Comparison of ENCODE assay signal across 1 cellular context in genomic region chr6:4187480-4187879, GRCh38.
TF ChIP-seq lines count a peak whose summit lies in the region.

No MANE protein-coding gene starts in this region.

TF ChIP-seq in H1, 55 proteins besides CTCF, POLR2A, EP300 and RAD21:
- TF ChIP-seq KDM5A (IDR thresholded peaks at IDR 0.05; ENCODE audit: low read length) (no peak), SP1 (IDR thresholded peaks at IDR 0.05; ENCODE audit: low read depth, low read length) (no peak), CEBPB (IDR thresholded peaks at IDR 0.05; ENCODE audit: low read depth, low read length) (no peak), GTF2F1 (IDR thresholded peaks at IDR 0.05; ENCODE audit: borderline replicate concordance, low read depth, low read length) (no peak), JUND (IDR thresholded peaks at IDR 0.05; ENCODE audit: low read length) (no peak), MAFK (IDR thresholded peaks at IDR 0.05; ENCODE audit: low read depth, low read length) (no peak), SAP30 (IDR thresholded peaks at IDR 0.05; ENCODE audit: insufficient read depth, insufficient replicate concordance, low read length) (no peak), CBX8 (IDR thresholded peaks at IDR 0.05; ENCODE audit: borderline replicate concordance, low read depth, low read length) (no peak), RBBP5 (IDR thresholded peaks at IDR 0.05; ENCODE audit: borderline replicate concordance, low read depth, low read length) (no peak), ZNF274 (IDR thresholded peaks at IDR 0.05; ENCODE audit: borderline replicate concordance, extremely low read depth, low read length) (no peak), KDM1A (IDR thresholded peaks at IDR 0.05; ENCODE audit: borderline replicate concordance, low read length) (no peak), BACH1 (IDR thresholded peaks at IDR 0.05; ENCODE audit: low read length) (no peak), EGR1 (IDR thresholded peaks at IDR 0.05; ENCODE audit: borderline replicate concordance, low read depth, low read length) (no peak), HDAC2 (IDR thresholded peaks at IDR 0.05; ENCODE audit: borderline replicate concordance in 1 of 2, low read depth in 2 of 2, low read length in 2 of 2) (no peak), SIN3A (conservative IDR thresholded peaks at IDR 0.05 in 1 of 2, IDR thresholded peaks at IDR 0.05 in 1 of 2; ENCODE audit: low read depth in 1 of 2, low read length in 2 of 2) (no peak), CBX5 (IDR thresholded peaks at IDR 0.05; ENCODE audit: low read depth, low read length) (no peak)
- TF ChIP-seq, protein P1, sequence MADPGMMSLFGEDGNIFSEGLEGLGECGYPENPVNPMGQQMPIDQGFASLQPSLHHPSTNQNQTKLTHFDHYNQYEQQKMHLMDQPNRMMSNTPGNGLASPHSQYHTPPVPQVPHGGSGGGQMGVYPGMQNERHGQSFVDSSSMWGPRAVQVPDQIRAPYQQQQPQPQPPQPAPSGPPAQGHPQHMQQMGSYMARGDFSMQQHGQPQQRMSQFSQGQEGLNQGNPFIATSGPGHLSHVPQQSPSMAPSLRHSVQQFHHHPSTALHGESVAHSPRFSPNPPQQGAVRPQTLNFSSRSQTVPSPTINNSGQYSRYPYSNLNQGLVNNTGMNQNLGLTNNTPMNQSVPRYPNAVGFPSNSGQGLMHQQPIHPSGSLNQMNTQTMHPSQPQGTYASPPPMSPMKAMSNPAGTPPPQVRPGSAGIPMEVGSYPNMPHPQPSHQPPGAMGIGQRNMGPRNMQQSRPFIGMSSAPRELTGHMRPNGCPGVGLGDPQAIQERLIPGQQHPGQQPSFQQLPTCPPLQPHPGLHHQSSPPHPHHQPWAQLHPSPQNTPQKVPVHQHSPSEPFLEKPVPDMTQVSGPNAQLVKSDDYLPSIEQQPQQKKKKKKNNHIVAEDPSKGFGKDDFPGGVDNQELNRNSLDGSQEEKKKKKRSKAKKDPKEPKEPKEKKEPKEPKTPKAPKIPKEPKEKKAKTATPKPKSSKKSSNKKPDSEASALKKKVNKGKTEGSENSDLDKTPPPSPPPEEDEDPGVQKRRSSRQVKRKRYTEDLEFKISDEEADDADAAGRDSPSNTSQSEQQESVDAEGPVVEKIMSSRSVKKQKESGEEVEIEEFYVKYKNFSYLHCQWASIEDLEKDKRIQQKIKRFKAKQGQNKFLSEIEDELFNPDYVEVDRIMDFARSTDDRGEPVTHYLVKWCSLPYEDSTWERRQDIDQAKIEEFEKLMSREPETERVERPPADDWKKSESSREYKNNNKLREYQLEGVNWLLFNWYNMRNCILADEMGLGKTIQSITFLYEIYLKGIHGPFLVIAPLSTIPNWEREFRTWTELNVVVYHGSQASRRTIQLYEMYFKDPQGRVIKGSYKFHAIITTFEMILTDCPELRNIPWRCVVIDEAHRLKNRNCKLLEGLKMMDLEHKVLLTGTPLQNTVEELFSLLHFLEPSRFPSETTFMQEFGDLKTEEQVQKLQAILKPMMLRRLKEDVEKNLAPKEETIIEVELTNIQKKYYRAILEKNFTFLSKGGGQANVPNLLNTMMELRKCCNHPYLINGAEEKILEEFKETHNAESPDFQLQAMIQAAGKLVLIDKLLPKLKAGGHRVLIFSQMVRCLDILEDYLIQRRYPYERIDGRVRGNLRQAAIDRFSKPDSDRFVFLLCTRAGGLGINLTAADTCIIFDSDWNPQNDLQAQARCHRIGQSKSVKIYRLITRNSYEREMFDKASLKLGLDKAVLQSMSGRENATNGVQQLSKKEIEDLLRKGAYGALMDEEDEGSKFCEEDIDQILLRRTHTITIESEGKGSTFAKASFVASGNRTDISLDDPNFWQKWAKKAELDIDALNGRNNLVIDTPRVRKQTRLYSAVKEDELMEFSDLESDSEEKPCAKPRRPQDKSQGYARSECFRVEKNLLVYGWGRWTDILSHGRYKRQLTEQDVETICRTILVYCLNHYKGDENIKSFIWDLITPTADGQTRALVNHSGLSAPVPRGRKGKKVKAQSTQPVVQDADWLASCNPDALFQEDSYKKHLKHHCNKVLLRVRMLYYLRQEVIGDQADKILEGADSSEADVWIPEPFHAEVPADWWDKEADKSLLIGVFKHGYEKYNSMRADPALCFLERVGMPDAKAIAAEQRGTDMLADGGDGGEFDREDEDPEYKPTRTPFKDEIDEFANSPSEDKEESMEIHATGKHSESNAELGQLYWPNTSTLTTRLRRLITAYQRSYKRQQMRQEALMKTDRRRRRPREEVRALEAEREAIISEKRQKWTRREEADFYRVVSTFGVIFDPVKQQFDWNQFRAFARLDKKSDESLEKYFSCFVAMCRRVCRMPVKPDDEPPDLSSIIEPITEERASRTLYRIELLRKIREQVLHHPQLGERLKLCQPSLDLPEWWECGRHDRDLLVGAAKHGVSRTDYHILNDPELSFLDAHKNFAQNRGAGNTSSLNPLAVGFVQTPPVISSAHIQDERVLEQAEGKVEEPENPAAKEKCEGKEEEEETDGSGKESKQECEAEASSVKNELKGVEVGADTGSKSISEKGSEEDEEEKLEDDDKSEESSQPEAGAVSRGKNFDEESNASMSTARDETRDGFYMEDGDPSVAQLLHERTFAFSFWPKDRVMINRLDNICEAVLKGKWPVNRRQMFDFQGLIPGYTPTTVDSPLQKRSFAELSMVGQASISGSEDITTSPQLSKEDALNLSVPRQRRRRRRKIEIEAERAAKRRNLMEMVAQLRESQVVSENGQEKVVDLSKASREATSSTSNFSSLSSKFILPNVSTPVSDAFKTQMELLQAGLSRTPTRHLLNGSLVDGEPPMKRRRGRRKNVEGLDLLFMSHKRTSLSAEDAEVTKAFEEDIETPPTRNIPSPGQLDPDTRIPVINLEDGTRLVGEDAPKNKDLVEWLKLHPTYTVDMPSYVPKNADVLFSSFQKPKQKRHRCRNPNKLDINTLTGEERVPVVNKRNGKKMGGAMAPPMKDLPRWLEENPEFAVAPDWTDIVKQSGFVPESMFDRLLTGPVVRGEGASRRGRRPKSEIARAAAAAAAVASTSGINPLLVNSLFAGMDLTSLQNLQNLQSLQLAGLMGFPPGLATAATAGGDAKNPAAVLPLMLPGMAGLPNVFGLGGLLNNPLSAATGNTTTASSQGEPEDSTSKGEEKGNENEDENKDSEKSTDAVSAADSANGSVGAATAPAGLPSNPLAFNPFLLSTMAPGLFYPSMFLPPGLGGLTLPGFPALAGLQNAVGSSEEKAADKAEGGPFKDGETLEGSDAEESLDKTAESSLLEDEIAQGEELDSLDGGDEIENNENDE (IDR thresholded peaks at IDR 0.05; ENCODE audit: insufficient replicate concordance, low read length): no peak
